ENCODE assay signal across 22 cellular contexts in the genomic region with DNA sequence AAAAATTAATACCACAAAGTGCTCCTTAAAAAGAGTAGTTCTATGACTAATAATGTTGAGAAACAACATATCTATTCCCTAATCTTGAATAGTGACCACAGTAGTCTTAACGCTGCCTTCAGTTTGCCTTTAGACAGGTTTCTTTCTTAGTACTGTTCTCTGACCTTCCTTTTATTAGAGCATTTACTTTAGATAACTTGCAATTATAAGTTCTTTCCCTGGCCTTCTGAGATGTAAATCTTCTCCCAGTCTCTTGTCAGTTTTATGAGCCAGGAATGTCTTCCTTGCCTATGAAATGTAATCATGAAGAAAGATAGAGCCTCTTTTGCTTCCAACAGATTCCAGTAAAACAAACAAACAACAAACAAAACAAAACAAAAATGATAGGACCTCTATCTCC.
"Had no signal": no experiment of that assay in that cellular context is flagged by ENCODE, and none has a peak within 500 bp of the region (broad histone marks: within the 10 kb centered on the region; RNA-seq: fewer than 3 reads in every experiment).

No MANE protein-coding gene starts in this region.

- H3K9me3 ChIP-seq: colonic mucosa, heart right ventricle, prostate gland, right atrium auricular region, tibial artery had no signal

- H3K27me3 Mint-ChIP-seq: activated B cell treated with CpG ODN at 0.5 μM for 24 hours; activated CD4-positive, alpha-beta memory T cell treated with anti-CD3 and anti-CD28 coated beads for 36 hours; central memory CD8-positive, alpha-beta T cell; T-cell had no signal

- H3K4me1 Mint-ChIP-seq: activated B cell treated with CpG ODN at 0.5 μM for 24 hours; central memory CD8-positive, alpha-beta T cell; neural crest cell; T-cell had no signal

- H3K9me3 Mint-ChIP-seq: activated T-helper 1 cell treated with anti-CD3 and anti-CD28 coated beads, Interleukin-12 subunit alpha, Interleukin-12 subunit beta, Interleukin-2, Interleukin-4 antibody, amounts not matched to agents 30 ng/mL and 10 ng/mL and 1 ng/mL, durations not matched to agents 14 hours and 24 hours and 36 hours had no signal

- H3K4me3 ChIP-seq: colonic mucosa, heart right ventricle, lung, prostate gland, right atrium auricular region, tibial artery had no signal

- H3K27me3 ChIP-seq: brain microvascular endothelial cell, colonic mucosa, heart right ventricle, right atrium auricular region, tibial artery had no signal

- DNase-seq: activated B cell treated with CpG ODN at 0.5 μM for 24 hours; activated CD4-positive, alpha-beta memory T cell treated with anti-CD3 and anti-CD28 coated beads for 36 hours; activated CD4-positive, alpha-beta T cell treated with anti-CD3 and anti-CD28 coated beads for 4 hours; activated gamma-delta T cell treated with Interleukin-2 at 50 U/mL for 16 hours; activated T-cell treated with anti-CD3 and anti-CD28 coated beads for 4 hours; amniotic stem cell; brain microvascular endothelial cell; colonic mucosa; heart right ventricle; left cardiac atrium; stimulated activated naive CD8-positive, alpha-beta T cell treated with anti-CD3 and anti-CD28 coated beads, Interleukin-15, Interleukin-2, amounts not matched to agents 100 U/mL and 50 U/mL, for 24 hours; substantia nigra; T-cell; tibial artery had no signal

- ATAC-seq: activated naive CD4-positive, alpha-beta T cell treated with anti-CD3 and anti-CD28 coated beads, Interleukin-2, amount 50 U/mL, for 72 hours; esophagus mucosa; heart right ventricle; left cardiac atrium; stimulated activated naive CD8-positive, alpha-beta T cell treated with anti-CD3 and anti-CD28 coated beads, Interleukin-15, Interleukin-2, amounts not matched to agents 100 U/mL and 50 U/mL, for 24 hours; T-cell had no signal

- H3K36me3 Mint-ChIP-seq: activated CD4-positive, alpha-beta memory T cell treated with anti-CD3 and anti-CD28 coated beads for 36 hours; activated naive CD4-positive, alpha-beta T cell treated with anti-CD3 and anti-CD28 coated beads, Interleukin-2, amount 50 U/mL, for 72 hours; T-cell had no signal

- H3K4me3 Mint-ChIP-seq: activated B cell treated with CpG ODN at 0.5 μM for 24 hours; activated CD4-positive, alpha-beta memory T cell treated with anti-CD3 and anti-CD28 coated beads for 36 hours; activated T-helper 1 cell treated with anti-CD3 and anti-CD28 coated beads, Interleukin-12 subunit alpha, Interleukin-12 subunit beta, Interleukin-2, Interleukin-4 antibody, amounts not matched to agents 30 ng/mL and 10 ng/mL and 1 ng/mL, durations not matched to agents 14 hours and 24 hours and 36 hours; central memory CD8-positive, alpha-beta T cell; neural crest cell; T-cell had no signal

- H3K27ac ChIP-seq: brain microvascular endothelial cell, colonic mucosa, heart right ventricle, prostate gland, right atrium auricular region, tibial artery had no signal

- H3K27ac Mint-ChIP-seq: activated B cell treated with CpG ODN at 0.5 μM for 24 hours; activated CD4-positive, alpha-beta memory T cell treated with anti-CD3 and anti-CD28 coated beads for 36 hours; activated naive CD4-positive, alpha-beta T cell treated with anti-CD3 and anti-CD28 coated beads, Interleukin-2, amount 50 U/mL, for 72 hours; activated T-helper 1 cell treated with anti-CD3 and anti-CD28 coated beads, Interleukin-12 subunit alpha, Interleukin-12 subunit beta, Interleukin-2, Interleukin-4 antibody, amounts not matched to agents 30 ng/mL and 10 ng/mL and 1 ng/mL, durations not matched to agents 14 hours and 24 hours and 36 hours; T-cell had no signal

- H3K36me3 ChIP-seq: brain microvascular endothelial cell, colonic mucosa, heart right ventricle, prostate gland, right atrium auricular region, tibial artery had no signal

- H3K4me1 ChIP-seq: colonic mucosa, heart right ventricle, prostate gland, right atrium auricular region, tibial artery had no signal
